ENCODE assay signal across 22 cellular contexts in the genomic region with DNA sequence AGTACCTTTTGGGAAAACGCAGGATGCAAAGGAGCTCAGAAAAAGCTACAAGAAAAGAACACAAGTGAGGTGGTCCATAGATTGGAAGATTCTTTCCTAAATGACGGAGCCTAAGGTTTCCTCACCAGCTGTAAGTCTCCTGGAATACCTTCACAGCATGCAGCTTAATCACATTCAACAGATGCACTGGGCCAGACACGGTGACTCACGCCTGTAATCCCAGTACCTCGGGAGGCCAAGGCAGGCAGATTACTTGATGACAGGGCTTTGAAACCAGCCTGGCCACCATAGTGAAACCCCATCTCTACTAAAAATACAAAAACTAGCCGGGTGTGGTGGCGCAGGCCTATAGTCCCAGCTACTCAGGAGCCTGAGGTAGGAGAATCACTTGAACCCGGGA.
DNase-seq lines count a peak whose midpoint lies in the region; TF ChIP-seq lines count a peak whose summit lies in the region.
"Had no signal": no experiment of that assay in that cellular context is flagged by ENCODE, and none has a peak within 500 bp of the region (broad histone marks: within the 10 kb centered on the region; RNA-seq: fewer than 3 reads in every experiment).

No MANE protein-coding gene starts in this region.

- TF ChIP-seq CTCF in choroid plexus epithelial cell (conservative IDR thresholded peaks at IDR 0.05; ENCODE audit: low read depth, low read length) (no peak), prostate gland (IDR thresholded peaks at IDR 0.05) (no peak)

- no peak overlapping the region for H3K27ac ChIP-seq in prostate gland
- H3K27ac ChIP-seq: cardiac muscle cell, heart right ventricle, SK-N-MC, stomach, tibial nerve had no signal

- intact Hi-C loops in prostate gland (cut with DNase I), result no loop called here

- WGBS in prostate gland, result 93% methylated on average over 8 of the region's 8 CpGs

- DNase-seq in HCEC 1CT (peak; percentile 24), RPMI7951 (ENCODE audit: low read depth) (peak; percentile 68), choroid plexus epithelial cell (ENCODE audit: low read depth) (peak; percentile 60), myocyte (ENCODE audit: low read depth) (peak; percentile 24), NCI-H1417 (lab: John Stamatoyannopoulos, UW) (no peak), prostate gland (ENCODE audit: low spot score) (no peak), amniotic stem cell (lab: John Stamatoyannopoulos, UW) (no peak)
- no peak for DNase-seq in stimulated activated CD4-positive, alpha-beta T cell treated with anti-CD3 and anti-CD28 coated beads, Interleukin-12 subunit alpha, Interleukin-12 subunit beta, amount 100 ng/mL, for 4 hours
- DNase-seq: CD4-positive, CD25-positive, alpha-beta regulatory T cell; DMS 273 treated with DMSO at 0.1 percent for 48 hours; GF-D8; heart right ventricle; HFFc6; left ventricle myocardium superior; NCI-H1417 treated with DMSO at 0.1 percent for 48 hours; RPMI8226; stimulated activated CD4-positive, alpha-beta T cell treated with anti-CD3 and anti-CD28 coated beads, Interleukin-4, amount 100 ng/mL, for 4 hours; stomach; T-helper 2 cell had no signal

- TF ChIP-seq POLR2A in prostate gland (IDR thresholded peaks at IDR 0.05), result no peak

- H3K27me3 ChIP-seq in prostate gland (replicated peaks; ENCODE audit: insufficient read depth), result no peaks in the 10 kb centered on the region
- H3K27me3 ChIP-seq: cardiac muscle cell, stomach, tibial nerve had no signal

- H3K4me3 ChIP-seq in choroid plexus epithelial cell (ENCODE audit: low read depth, low read length) (no peak overlapping the region), prostate gland (no peak overlapping the region)
- H3K4me3 ChIP-seq: cardiac muscle cell, heart right ventricle, SK-N-MC, stomach, tibial nerve had no signal

- H3K4me1 ChIP-seq in prostate gland (replicated peaks), result no peaks in the 10 kb centered on the region
- H3K4me1 ChIP-seq: heart right ventricle, stomach, tibial nerve had no signal

- H3K9me3 ChIP-seq in prostate gland, result no peaks in the 10 kb centered on the region
- H3K9me3 ChIP-seq: tibial nerve had no signal

- no peaks in the 10 kb centered on the region for H3K36me3 ChIP-seq in prostate gland
- H3K36me3 ChIP-seq: cardiac muscle cell, heart right ventricle, stomach, tibial nerve had no signal

Comparison
In these comparisons a context has a peak if more than half of its experiments do, and no peak if none do; other contexts are left out.
1. DNase-seq: peak in HCEC 1CT (single experiment), RPMI7951 (single experiment), choroid plexus epithelial cell (single experiment) and myocyte (single experiment); none in NCI-H1417 (0 of 3), stimulated activated CD4-positive, alpha-beta T cell treated with anti-CD3 and anti-CD28 coated beads, Interleukin-12 subunit alpha, Interleukin-12 subunit beta, amount 100 ng/mL, for 4 hours (single experiment), prostate gland (single experiment) and amniotic stem cell (single experiment).